ENCODE assay signal across 8 cellular contexts in the genomic region with DNA sequence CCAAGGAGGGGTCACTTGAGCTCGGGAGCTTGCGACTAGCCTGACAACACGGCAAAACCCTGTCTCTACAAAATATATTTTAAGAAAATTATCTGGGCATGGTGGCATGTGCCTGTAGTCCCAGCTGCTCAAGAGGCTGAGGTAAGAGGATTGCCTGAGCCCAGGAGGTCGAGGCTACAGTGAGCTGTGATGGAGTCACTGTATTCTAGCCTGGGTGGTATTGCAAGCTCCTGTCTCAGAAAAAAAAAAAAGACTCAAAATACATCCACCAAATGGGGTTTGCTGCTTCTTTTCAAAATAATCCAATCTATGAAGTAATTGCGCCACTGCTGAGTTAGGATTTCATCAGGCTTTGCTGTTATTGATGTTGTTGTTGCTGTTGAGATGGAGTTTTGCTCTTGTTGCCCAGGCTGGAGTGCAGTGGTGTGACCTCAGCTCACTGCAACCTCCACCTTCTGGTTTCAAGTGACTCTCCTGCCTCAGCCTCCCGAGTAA. TPM values are rescaled to one million over a fixed set of nuclear protein-coding genes. Genes with fewer than 3 reads are reported as not detected.
DNase-seq lines count a peak whose midpoint lies in the region; ATAC-seq and TF ChIP-seq lines count a peak whose summit lies in the region.

No MANE protein-coding gene starts in this region.

- no peaks in the 10 kb centered on the region for H3K9me3 ChIP-seq in PC-9 (ENCODE audit: insufficient read depth, low read depth)

- no peak overlapping the region for H2AFZ ChIP-seq in PC-9

- no peaks in the 10 kb centered on the region for H3K27me3 Mint-ChIP-seq in Calu3 (ENCODE audit: unreplicated experiment)
- H3K27me3 Mint-ChIP-seq in endothelial cell (ENCODE audit: unreplicated experiment) = peaks cover 1% of the 10 kb centered on the region

- no peaks in the 10 kb centered on the region for H3K79me2 ChIP-seq in PC-9 (ENCODE audit: low read depth)

- DNase-seq in Calu3 (no peak), PC-9 (no peak), endothelial cell (ENCODE audit: low spot score) (no peak), T-helper 9 cell (no peak), omental fat pad (ENCODE audit: low spot score) (no peak), head of caudate nucleus (no peak)

- H3K4me1 ChIP-seq in PC-9 (replicated peaks; ENCODE audit: insufficient read depth) (peaks cover 35% of the 10 kb centered on the region), rectal smooth muscle tissue (ENCODE audit: control insufficient read depth, insufficient read depth, low read length) (no peaks in the 10 kb centered on the region)

- no peaks in the 10 kb centered on the region for H4K20me1 ChIP-seq in PC-9 (ENCODE audit: insufficient read depth)

- peaks cover 13% of the 10 kb centered on the region for H3K36me3 Mint-ChIP-seq in Calu3 (ENCODE audit: insufficient read depth, unreplicated experiment)
- no peaks in the 10 kb centered on the region for H3K36me3 Mint-ChIP-seq in endothelial cell (ENCODE audit: low read depth, unreplicated experiment)

- H3K4me3 Mint-ChIP-seq in Calu3 (ENCODE audit: low read depth, unreplicated experiment) = peak overlapping the region; percentile 26
- no peak overlapping the region for H3K4me3 Mint-ChIP-seq in endothelial cell (ENCODE audit: unreplicated experiment)

- H3K27ac ChIP-seq in PC-9 (peak overlapping the region; percentile 83), rectal smooth muscle tissue (ENCODE audit: low read depth, low read length) (peak overlapping the region; percentile 42)

- ATAC-seq in GM19467 (IDR thresholded peaks at IDR 0.05; ENCODE audit: unreplicated experiment) (no peak), omental fat pad (ENCODE audit: low FRiP score) (no peak)

- H3K27me3 ChIP-seq in PC-9 (ENCODE audit: insufficient read depth, low read depth) (no peaks in the 10 kb centered on the region), rectal smooth muscle tissue (ENCODE audit: control insufficient read depth, insufficient read depth, low read length) (no peaks in the 10 kb centered on the region)

- BruUV-seq in Calu3 (replicated peaks; lab: Mats Ljungman, UMichigan) (no TSS peak), PC-9 (replicated peaks; lab: Mats Ljungman, UMichigan) (no TSS peak)

- peak overlapping the region; percentile 15; the same call in 1 of the 2 replicates for H3K4me2 ChIP-seq in PC-9

- no peaks in the 10 kb centered on the region for H3K9me2 ChIP-seq in PC-9 (ENCODE audit: insufficient read depth)

- H3K9me3 Mint-ChIP-seq in Calu3 (ENCODE audit: low read depth, unreplicated experiment) (no peaks in the 10 kb centered on the region), endothelial cell (ENCODE audit: unreplicated experiment) (no peaks in the 10 kb centered on the region)

- CTCF ChIA-PET in Calu3 (lab: Charles Lee) = interaction anchor here (2.3 kb wide), 1 partner anchor 16 kb away, joined by 10 read pairs; the partner anchor contains the start of gene TRDMT1
- CTCF ChIA-PET in PC-9 (lab: Charles Lee) = no interaction called here

- H3K27ac Mint-ChIP-seq in Calu3 (ENCODE audit: unreplicated experiment) (peak overlapping the region; percentile 99), endothelial cell (ENCODE audit: unreplicated experiment) (peak overlapping the region; percentile 94)

- H3K4me1 Mint-ChIP-seq in Calu3 (ENCODE audit: low read depth, unreplicated experiment) (peaks cover 49% of the 10 kb centered on the region), endothelial cell (ENCODE audit: unreplicated experiment) (peaks cover 25% of the 10 kb centered on the region)

- H3F3A ChIP-seq in PC-9 (ENCODE audit: insufficient read depth, low read depth) = peaks cover 19% of the 10 kb centered on the region

- H3K4me3 ChIP-seq in PC-9 (no peak overlapping the region), rectal smooth muscle tissue (ENCODE audit: low read length) (no peak overlapping the region)

- no peaks in the 10 kb centered on the region for H3K36me3 ChIP-seq in PC-9 (ENCODE audit: low read depth)
- H3K36me3 ChIP-seq in rectal smooth muscle tissue (ENCODE audit: control insufficient read depth, insufficient read depth, low read length) = no peaks in the 10 kb centered on the region

- no peak for TF ChIP-seq CTCF in Calu3 (IDR thresholded peaks at IDR 0.05; ENCODE audit: unreplicated experiment)
- no peak for TF ChIP-seq CTCF in PC-9 (conservative IDR thresholded peaks at IDR 0.05)
- TF ChIP-seq CTCF in endothelial cell (IDR thresholded peaks at IDR 0.05; ENCODE audit: unreplicated experiment) = no peak
- TF ChIP-seq CTCF in omental fat pad (IDR thresholded peaks at IDR 0.05) = no peak

- intact Hi-C loops in Calu3 (cut with micrococcal nuclease; ENCODE audit: unreplicated experiment) (loop anchor here (1.0 to 10.0 kb wide), 3 partner anchors 11 to 252 kb away; partner anchors contain the start of gene VIM), PC-9 (cut with micrococcal nuclease; ENCODE audit: unreplicated experiment) (loop anchor here (1.0 kb wide), 1 partner anchor 13 kb away; no protein-coding TSS in a partner anchor), head of caudate nucleus (cut with DNase I) (no loop called here)

- POLR2A ChIA-PET in PC-9 (lab: Charles Lee; ENCODE audit: unreplicated experiment) = no interaction called here

- no peak overlapping the region for H3K9ac ChIP-seq in rectal smooth muscle tissue (ENCODE audit: low read length)

RNA-seq across cellular contexts. Expression of gene VIM, which starts 11.1 kb away (rescaled TPM):
- total RNA-seq in Calu3 (2022) (318 and 486 TPM in 2 replicates), PC-9 (2021) (14.8 TPM in 2 replicates), endothelial cell (ENCODE audit: unreplicated experiment) (6,235 TPM), omental fat pad (1,000 to 10,000 TPM; 3,307 to 6,426 (median 5,180) TPM)

RNA-seq across cellular contexts. Expression of gene TRDMT1, which starts 15.5 kb away (rescaled TPM):
- total RNA-seq in Calu3 (2022) (7.9 and 10.3 TPM in 2 replicates), PC-9 (2021) (3.2 and 4.2 TPM in 2 replicates), endothelial cell (ENCODE audit: unreplicated experiment) (17.7 TPM), omental fat pad (10 to 100 TPM in 1 of 4 donors, 1 to 10 TPM in 3; 4.9 to 13.7 (median 6.2) TPM)

Comparison
In these comparisons a context has a peak if more than half of its experiments do, and no peak if none do; other contexts are left out.
1. RNA of gene VIM, which starts 11.1 kb away (total RNA-seq): 6,235 TPM in endothelial cell (single experiment), 3,307 to 6,426 TPM in omental fat pad and 318 to 486 TPM in Calu3; 14.8 TPM in PC-9; every median in the first group is over 10 times any median in the second.